In the genomic region with DNA sequence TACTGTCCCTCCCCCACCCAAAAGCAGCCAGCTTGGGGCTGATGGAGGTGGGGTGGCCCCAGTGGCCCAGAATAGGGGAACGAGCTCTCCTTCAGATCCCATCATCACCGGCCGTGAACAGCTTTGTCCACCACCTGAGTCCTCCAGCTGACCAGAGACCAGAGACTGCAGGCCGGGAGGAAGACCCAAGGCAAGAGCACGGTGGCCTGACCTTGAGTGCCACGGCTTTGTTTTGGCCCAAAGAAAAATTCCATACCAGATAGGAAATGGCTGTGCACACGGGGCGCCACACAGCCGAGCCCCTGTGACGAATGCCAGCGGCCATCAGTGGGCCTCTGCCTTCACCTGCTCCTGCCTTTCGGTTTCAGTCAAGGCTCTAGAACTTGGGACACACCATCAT, we compare ENCODE assay signal across 28 cellular contexts. TPM values are rescaled to one million over a fixed set of nuclear protein-coding genes. Genes with fewer than 3 reads are reported as not detected.
A peak's percentile ranks its signal among the peaks of the same experiment; 100 is the strongest.
DNase-seq lines count a peak whose midpoint lies in the region; ATAC-seq and TF ChIP-seq lines count a peak whose summit lies in the region.
"Had no signal": no experiment of that assay in that cellular context is flagged by ENCODE, and none has a peak within 500 bp of the region (broad histone marks: within the 10 kb centered on the region; RNA-seq: fewer than 3 reads in every experiment).

No MANE protein-coding gene starts in this region.

- H3K27me3 Mint-ChIP-seq in GM23338 (ENCODE audit: insufficient read depth, low read depth, poor library complexity) (peaks cover 93% of the 10 kb centered on the region), endodermal cell (ENCODE audit: insufficient read depth) (peaks cover 96% of the 10 kb centered on the region)

- no peaks in the 10 kb centered on the region for H3K9me2 ChIP-seq in GM23338 (ENCODE audit: insufficient read depth)
- no peaks in the 10 kb centered on the region for H3K9me2 ChIP-seq in MM.1S (replicated peaks; ENCODE audit: insufficient read depth, low read length)
- H3K9me2 ChIP-seq in PC-3 (replicated peaks; ENCODE audit: low read length): no peaks in the 10 kb centered on the region

- H3K79me2 ChIP-seq in GM23338 (replicated peaks; ENCODE audit: insufficient read depth) (no peaks in the 10 kb centered on the region), MM.1S (ENCODE audit: low read length) (no peaks in the 10 kb centered on the region), PC-3 (ENCODE audit: low read length) (no peaks in the 10 kb centered on the region)

- H4K91ac ChIP-seq in neuronal stem cell (ENCODE audit: low read depth, low read length, poor library complexity): no peak overlapping the region

- in situ Hi-C loops in gastrocnemius medialis (cut with MboI; ENCODE audit: low sequenced_read_pairs in 4 of 4): no loop called here

- H3K27me3 ChIP-seq in GM23338 (ENCODE audit: insufficient read depth): peaks cover 100% of the 10 kb centered on the region
- H3K27me3 ChIP-seq in MM.1S (replicated peaks; ENCODE audit: insufficient read depth, low read length): peaks cover 81% of the 10 kb centered on the region
- peaks cover 100% of the 10 kb centered on the region for H3K27me3 ChIP-seq in endodermal cell (ENCODE audit: control insufficient read depth, insufficient read depth, low read length, poor library complexity, severe bottlenecking)
- H3K27me3 ChIP-seq in neuronal stem cell (ENCODE audit: control insufficient read depth in 3 of 3, insufficient read depth in 3 of 3, low read depth in 1 of 3, low read length in 3 of 3): peaks cover 94 to 100% (median 100%) of the 10 kb centered on the region in 3 experiments
- H3K27me3 ChIP-seq in PC-3 (ENCODE audit: low read length): peaks cover 56% of the 10 kb centered on the region
- peaks cover 64 to 78% (median 72%) of the 10 kb centered on the region in 3 donors for H3K27me3 ChIP-seq in gastrocnemius medialis
- H3K27me3 ChIP-seq: BE2C had no signal

- H4K8ac ChIP-seq in neuronal stem cell (ENCODE audit: low read depth, low read length): no peak overlapping the region

- ATAC-seq in GM23338: no peak
- no peak for ATAC-seq in GM18511 (IDR thresholded peaks at IDR 0.05; ENCODE audit: unreplicated experiment)
- ATAC-seq in PC-3: no peak
- no peak for ATAC-seq in gastrocnemius medialis
- ATAC-seq: GM12878 had no signal

- peaks cover 24% of the 10 kb centered on the region for H4K20me1 ChIP-seq in GM23338 (replicated peaks; ENCODE audit: insufficient read depth)
- H4K20me1 ChIP-seq in MM.1S (ENCODE audit: insufficient read depth, low read length): no peaks in the 10 kb centered on the region
- H4K20me1 ChIP-seq in PC-3 (ENCODE audit: low read length): no peaks in the 10 kb centered on the region

- peak overlapping the region; percentile 43 for H2BK15ac ChIP-seq in neuronal stem cell (ENCODE audit: low read length)

- no peaks in the 10 kb centered on the region for H3F3A ChIP-seq in GM23338 (replicated peaks; ENCODE audit: low read depth)
- no peaks in the 10 kb centered on the region for H3F3A ChIP-seq in MM.1S (ENCODE audit: insufficient read depth, low read length)
- H3F3A ChIP-seq in PC-3 (ENCODE audit: low read length, unreplicated experiment): no peaks in the 10 kb centered on the region

- H3K4me1 Mint-ChIP-seq in GM23338: peaks cover 34% of the 10 kb centered on the region
- H3K4me1 Mint-ChIP-seq in endodermal cell: peaks cover 3% of the 10 kb centered on the region
- H3K4me1 Mint-ChIP-seq: CD14-positive monocyte had no signal

- CTCF ChIA-PET in PC-3 (lab: Charles Lee): no interaction called here

- H3K79me1 ChIP-seq in neuronal stem cell (ENCODE audit: low read depth, low read length): peaks cover 1% of the 10 kb centered on the region

- TF ChIP-seq POLR2A in gastrocnemius medialis (IDR thresholded peaks at IDR 0.05): no peak

- no peak overlapping the region for H2BK12ac ChIP-seq in neuronal stem cell (ENCODE audit: low read length)

- no peak overlapping the region for H3K9ac ChIP-seq in MM.1S (ENCODE audit: low read length)
- no peak overlapping the region for H3K9ac ChIP-seq in endodermal cell (ENCODE audit: extremely low read depth, low read length, poor library complexity, severe bottlenecking)
- no peak overlapping the region for H3K9ac ChIP-seq in neuronal stem cell (ENCODE audit: low read depth, low read length, poor library complexity)
- H3K9ac ChIP-seq in PC-3 (ENCODE audit: low read length): no peak overlapping the region
- H3K9ac ChIP-seq: BLaER1 had no signal

- TF ChIP-seq CTCF in GM23338 (conservative IDR thresholded peaks at IDR 0.05; ENCODE audit: low read depth in 2 of 2) (no peak), MM.1S (IDR thresholded peaks at IDR 0.05; ENCODE audit: low read length) (no peak), endodermal cell (conservative IDR thresholded peaks at IDR 0.05) (no peak), PC-3 (conservative IDR thresholded peaks at IDR 0.05; ENCODE audit: low read depth, low read length) (no peak), gastrocnemius medialis (IDR thresholded peaks at IDR 0.05 in 4 of 5, conservative IDR thresholded peaks at IDR 0.05 in 1 of 5) (no peak)

- no peak overlapping the region for H2BK120ac ChIP-seq in neuronal stem cell (ENCODE audit: low read depth, low read length)

- H3K36me3 ChIP-seq in GM23338 (ENCODE audit: insufficient read depth): no peaks in the 10 kb centered on the region
- no peaks in the 10 kb centered on the region for H3K36me3 ChIP-seq in MM.1S (replicated peaks; ENCODE audit: insufficient read depth, low read length)
- no peaks in the 10 kb centered on the region for H3K36me3 ChIP-seq in endodermal cell (ENCODE audit: control insufficient read depth, insufficient read depth, low read length)
- H3K36me3 ChIP-seq in neuronal stem cell (replicated peaks in 1 of 2; ENCODE audit: control insufficient read depth in 2 of 2, insufficient read depth in 2 of 2, low read length in 2 of 2): no peaks in the 10 kb centered on the region
- H3K36me3 ChIP-seq in PC-3 (ENCODE audit: low read depth, low read length): no peaks in the 10 kb centered on the region
- no peaks in the 10 kb centered on the region for H3K36me3 ChIP-seq in gastrocnemius medialis
- H3K36me3 ChIP-seq: BLaER1 had no signal

- H3K4me1 ChIP-seq in GM23338 (ENCODE audit: insufficient read depth): peaks cover 20% of the 10 kb centered on the region; the same call in 1 of the 2 replicates
- no peaks in the 10 kb centered on the region for H3K4me1 ChIP-seq in MM.1S (ENCODE audit: low read length)
- H3K4me1 ChIP-seq in endodermal cell (ENCODE audit: control insufficient read depth, insufficient read depth, low read length): no peaks in the 10 kb centered on the region
- no peaks in the 10 kb centered on the region for H3K4me1 ChIP-seq in neuronal stem cell (ENCODE audit: control insufficient read depth in 2 of 2, insufficient read depth in 1 of 2, low read depth in 1 of 2, low read length in 2 of 2)
- no peaks in the 10 kb centered on the region for H3K4me1 ChIP-seq in PC-3 (ENCODE audit: insufficient read depth, low read length)
- no peaks in the 10 kb centered on the region for H3K4me1 ChIP-seq in gastrocnemius medialis
- H3K4me1 ChIP-seq: BLaER1 had no signal

- H3K4me3 Mint-ChIP-seq in GM23338 (no peak overlapping the region), endodermal cell (no peak overlapping the region)
- H3K4me3 Mint-ChIP-seq: CD4-positive, CD25-positive, alpha-beta regulatory T cell; CD8-positive, alpha-beta memory T cell had no signal

- H3K18ac ChIP-seq in neuronal stem cell (ENCODE audit: low read length): no peak overlapping the region

- H3K27ac Mint-ChIP-seq in GM23338 (no peak overlapping the region), endodermal cell (no peak overlapping the region)
- H3K27ac Mint-ChIP-seq: CD14-positive monocyte; CD4-positive, alpha-beta memory T cell; CD8-positive, alpha-beta memory T cell had no signal

- peak overlapping the region; percentile 65 for H3K23ac ChIP-seq in neuronal stem cell (ENCODE audit: low read depth, low read length, poor library complexity)

- no peak overlapping the region for H2BK5ac ChIP-seq in neuronal stem cell (ENCODE audit: low read length)

- H2AFZ ChIP-seq in GM23338 (no peak overlapping the region), MM.1S (ENCODE audit: low read length) (no peak overlapping the region), neuronal stem cell (ENCODE audit: low read length) (no peak overlapping the region), PC-3 (ENCODE audit: low read length) (no peak overlapping the region)

- H3K36me3 Mint-ChIP-seq in GM23338 (ENCODE audit: low read depth): no peaks in the 10 kb centered on the region; the same call in 2 of the 3 replicates
- no peaks in the 10 kb centered on the region for H3K36me3 Mint-ChIP-seq in endodermal cell (ENCODE audit: low read depth)
- H3K36me3 Mint-ChIP-seq: CD14-positive monocyte; CD4-positive, alpha-beta memory T cell; CD4-positive, CD25-positive, alpha-beta regulatory T cell; CD8-positive, alpha-beta memory T cell had no signal

- peak; percentile 38 for DNase-seq in GM23338 (ENCODE audit: low spot score)
- no peak for DNase-seq in MM.1S
- peak; percentile 52 for DNase-seq in endodermal cell
- no peak for DNase-seq in neuronal stem cell (ENCODE audit: low spot score)
- no peak for DNase-seq in PC-3
- DNase-seq in gastrocnemius medialis: no peak
- DNase-seq in NCI-H2227 (lab: John Stamatoyannopoulos, UW; ENCODE audit: unreplicated experiment): no peak
- DNase-seq: 8988T; ACHN; BE2C; C1 segment of cervical spinal cord; CD4-positive, alpha-beta memory T cell; CD4-positive, CD25-positive, alpha-beta regulatory T cell; CD8-positive, alpha-beta memory T cell; COR-L47; DMS 273 treated with DMSO at 0.1 percent for 48 hours; DMS153; DMS53; DMS79; DND-41; EL; GDM1 had no signal

- H3K4ac ChIP-seq in neuronal stem cell (ENCODE audit: low read length): no peak overlapping the region

- H2AK5ac ChIP-seq in neuronal stem cell (ENCODE audit: low read depth, low read length): peak overlapping the region; percentile 65

- POLR2A ChIA-PET in PC-3 (lab: Charles Lee; ENCODE audit: unreplicated experiment): no interaction called here

- WGBS in endodermal cell (ENCODE audit: insufficient coverage in 1 of 2, insufficient read length in 1 of 2), 2 experiments: 21 to 41% methylated on average over 4 to 12 of the region's 12 CpGs
- no CpG with 5 or more reads among the region's 12 CpGs for WGBS in neuronal stem cell (ENCODE audit: extremely low coverage in 2 of 2, insufficient read length in 2 of 2, insufficient replicate concordance in 1 of 2), 2 donors

- H3K27ac ChIP-seq in GM23338 (ENCODE audit: low read depth) (no peak overlapping the region), MM.1S (ENCODE audit: low read length) (no peak overlapping the region), endodermal cell (ENCODE audit: low read depth, low read length) (no peak overlapping the region), neuronal stem cell (replicated peaks; ENCODE audit: low read length) (no peak overlapping the region), PC-3 (ENCODE audit: low read length) (no peak overlapping the region), gastrocnemius medialis (no peak overlapping the region)
- H3K27ac ChIP-seq: BLaER1 had no signal

- H3K4me3 ChIP-seq in GM23338 (no peak overlapping the region), MM.1S (ENCODE audit: low read length) (no peak overlapping the region), endodermal cell (ENCODE audit: low read length) (no peak overlapping the region), neuronal stem cell (ENCODE audit: low read length in 2 of 2) (no peak overlapping the region), PC-3 (ENCODE audit: low read length) (no peak overlapping the region), gastrocnemius medialis (no peak overlapping the region)
- H3K4me3 ChIP-seq: BLaER1, GM12878 had no signal

- peaks cover 7% of the 10 kb centered on the region for H3K9me3 Mint-ChIP-seq in GM23338
- no peaks in the 10 kb centered on the region for H3K9me3 Mint-ChIP-seq in endodermal cell
- H3K9me3 Mint-ChIP-seq: CD8-positive, alpha-beta memory T cell had no signal

- BruUV-seq in PC-3 (replicated peaks; lab: Mats Ljungman, UMichigan): no TSS peak

- H3K14ac ChIP-seq in neuronal stem cell (ENCODE audit: low read length): peak overlapping the region; percentile 75

- H3K4me2 ChIP-seq in GM23338 (no peak overlapping the region), MM.1S (ENCODE audit: low read depth, low read length) (peak overlapping the region; percentile 21; the same call in 1 of the 2 replicates), neuronal stem cell (ENCODE audit: insufficient read depth, low read length, poor library complexity, severe bottlenecking) (no peak overlapping the region), PC-3 (ENCODE audit: low read length) (no peak overlapping the region)
- H3K4me2 ChIP-seq: BLaER1 had no signal

- no peaks in the 10 kb centered on the region for H3K9me3 ChIP-seq in MM.1S (replicated peaks; ENCODE audit: insufficient read depth, low read length)
- H3K9me3 ChIP-seq in endodermal cell (ENCODE audit: control insufficient read depth, low read length): no peaks in the 10 kb centered on the region
- H3K9me3 ChIP-seq in neuronal stem cell (replicated peaks in 1 of 2; ENCODE audit: control insufficient read depth in 2 of 2, insufficient read depth in 1 of 2, low read depth in 1 of 2, low read length in 2 of 2): peaks cover 0 to 5% of the 10 kb centered on the region in 2 donors
- H3K9me3 ChIP-seq in PC-3 (ENCODE audit: low read length): no peaks in the 10 kb centered on the region
- H3K9me3 ChIP-seq in gastrocnemius medialis: no peaks in the 10 kb centered on the region
- H3K9me3 ChIP-seq: BE2C had no signal

- intact Hi-C loops in PC-3 (cut with micrococcal nuclease) (no loop called here), gastrocnemius medialis (cut with DNase I; ENCODE audit: low total_unique reads) (no loop called here)

RNA-seq across cellular contexts. Expression of a gene that starts 5.2 kb away (rescaled TPM):
- total RNA-seq in GM23338 (2014; rRNA removed; shearing (Covaris generic)): 0.69 TPM in 1 of 2 replicates, not detected in the other
- 0.23 TPM in 1 of 2 replicates, not detected in the other for polyA plus RNA-seq in GM23338 (2016; fragmentation: Nextera tagmentation; extraction: Ambion mirVana)
- total RNA-seq in endodermal cell: 1 to 10 TPM in 1 of 2 donors, not detected in 1; 1.2 TPM
- polyA plus RNA-seq in endodermal cell (2013, experiment 1 of 2): 1.4 TPM
- 0.95 TPM for polyA plus RNA-seq in endodermal cell (2013, experiment 2 of 2)
- 0.04 TPM for polyA plus RNA-seq in neuronal stem cell (2013, experiment 1 of 2)
- 0.07 TPM for polyA plus RNA-seq in neuronal stem cell (2013, experiment 2 of 2)
- not detected in 2 replicates for total RNA-seq in PC-3 (2014; rRNA removed)
- total RNA-seq in gastrocnemius medialis: not detected
- total RNA-seq: CD4-positive, alpha-beta memory T cell; CD4-positive, CD25-positive, alpha-beta regulatory T cell; CD8-positive, alpha-beta memory T cell; G401; GM12878 had no signal
- polyA plus RNA-seq: AG04450; CD14-positive monocyte; CD4-positive, alpha-beta memory T cell; CD4-positive, CD25-positive, alpha-beta regulatory T cell; CD8-positive, alpha-beta memory T cell; GM12878 had no signal

Comparison
In these comparisons a context has a peak if more than half of its experiments do, and no peak if none do; other contexts are left out.
1. DNase-seq: peak in GM23338 (single experiment) and endodermal cell (single experiment); none in MM.1S (single experiment), neuronal stem cell (single experiment), PC-3 (single experiment), gastrocnemius medialis (0 of 2) and NCI-H2227 (single experiment).